In genomic region chr5:40261984-40262383, GRCh38 we compare ENCODE assay signal across 11 cellular contexts.
"Had no signal": no experiment of that assay in that cellular context is flagged by ENCODE, and none has a peak within 500 bp of the region (broad histone marks: within the 10 kb centered on the region; RNA-seq: fewer than 3 reads in every experiment).

No MANE protein-coding gene starts in this region.

- H3K36me3 ChIP-seq: HAP-1 had no signal

- H3K9me3 Mint-ChIP-seq: GM23338, HFFc6 had no signal

- H3K4me3 ChIP-seq: GM23248, GM23338, HAP-1 had no signal

- H3K9me3 ChIP-seq: HAP-1 had no signal

- H3K9ac ChIP-seq: GM23248 had no signal

- H3K4me1 ChIP-seq: HAP-1 had no signal

- FAIRE-seq: H1, H54 had no signal

- DNase-seq: GM23248, GOT3, H7, H9, HCEC 1CT, HFFc6 had no signal

- ATAC-seq: GM23338, HCT116 had no signal

- H3K27ac Mint-ChIP-seq: GM23338, H9, HFFc6 had no signal

- H3K27ac ChIP-seq: GM23248 had no signal

- H3K4me2 ChIP-seq: GM23338 had no signal

- H3K4me1 Mint-ChIP-seq: GM23338, H9 had no signal

- H3K4me3 Mint-ChIP-seq: GM23338, H9, HFFc6 had no signal

- H2AFZ ChIP-seq: GM23248, GM23338 had no signal
